13 cellular contexts compared by ENCODE assay signal in the genomic region with DNA sequence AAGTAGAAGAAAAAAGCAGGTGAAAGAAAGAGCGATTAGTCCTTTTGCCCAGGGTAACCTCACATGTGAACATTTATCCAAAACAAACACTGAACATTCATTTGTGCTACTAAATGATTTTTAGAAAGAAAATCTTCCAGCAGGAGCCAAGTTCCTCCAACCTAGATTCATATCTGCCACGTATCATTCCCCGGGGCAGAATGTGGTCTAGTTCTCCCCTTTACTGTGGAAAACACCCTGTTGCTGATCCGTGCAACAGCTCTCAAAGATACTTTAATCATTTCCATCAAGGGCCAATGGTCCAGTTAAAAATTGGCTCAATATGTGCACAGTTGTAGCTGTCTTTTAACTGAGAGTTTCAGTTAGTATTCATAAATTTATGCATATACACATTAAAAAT.
A peak's percentile ranks its signal among the peaks of the same experiment; 100 is the strongest.
DNase-seq lines count a peak whose midpoint lies in the region; ATAC-seq, FAIRE-seq and TF ChIP-seq lines count a peak whose summit lies in the region.
"Had no signal": no experiment of that assay in that cellular context is flagged by ENCODE, and none has a peak within 500 bp of the region (broad histone marks: within the 10 kb centered on the region; RNA-seq: fewer than 3 reads in every experiment).

No MANE protein-coding gene starts in this region.

- intact Hi-C loops in posterior cingulate gyrus (cut with DNase I): no loop called here

- no peak for FAIRE-seq in frontal cortex (lab: Jason Lieb, UNC)
- FAIRE-seq: small intestine had no signal

- no peaks in the 10 kb centered on the region for H3K27me3 ChIP-seq in foreskin keratinocyte
- H3K27me3 ChIP-seq: esophagus squamous epithelium had no signal

- ATAC-seq in foreskin keratinocyte (peak; percentile 70), HG03025 (IDR thresholded peaks at IDR 0.05; ENCODE audit: low FRiP score, unreplicated experiment) (no peak)

- H3K27ac ChIP-seq in foreskin keratinocyte: peak overlapping the region; percentile 43

- TF ChIP-seq CTCF in astrocyte of the cerebellum (IDR thresholded peaks at IDR 0.05; ENCODE audit: low read depth, low read length, missing control alignments): no peak
- TF ChIP-seq CTCF in foreskin keratinocyte (conservative IDR thresholded peaks at IDR 0.05): no peak

- peaks cover 27% of the 10 kb centered on the region for H3K4me1 ChIP-seq in foreskin keratinocyte

- in situ Hi-C loops in astrocyte of the cerebellum (cut with HindIII; ENCODE audit: low sequenced_read_pairs): no loop called here

- no peak overlapping the region for H3K4me3 ChIP-seq in astrocyte of the cerebellum (ENCODE audit: low read depth, low read length)
- H3K4me3 ChIP-seq: esophagus squamous epithelium had no signal

- DNase-seq in AG08395 (ENCODE audit: low spot score): peak; percentile 30
- peak; percentile 97 for DNase-seq in M059J (ENCODE audit: low read depth)
- peak; percentile 70 for DNase-seq in astrocyte of the cerebellum (ENCODE audit: low read depth)
- DNase-seq in foreskin keratinocyte: peak; percentile 50 to 80
- no peak for DNase-seq in frontal cortex (ENCODE audit: low spot score in 2 of 2)
- no peak for DNase-seq in DMS153 treated with DMSO at 0.1 percent for 48 hours (lab: John Stamatoyannopoulos, UW; ENCODE audit: unreplicated experiment)
- no peak for DNase-seq in posterior cingulate gyrus
- DNase-seq: activated naive CD4-positive, alpha-beta T cell; caudate nucleus; DMS 273 treated with DMSO at 0.1 percent for 48 hours; esophagus squamous epithelium; small intestine had no signal

Comparison
In these comparisons a context has a peak if more than half of its experiments do, and no peak if none do; other contexts are left out.
1. DNase-seq: peak in AG08395 (single experiment), M059J (single experiment), astrocyte of the cerebellum (single experiment) and foreskin keratinocyte (2 of 2); none in frontal cortex (0 of 2), DMS153 treated with DMSO at 0.1 percent for 48 hours (single experiment) and posterior cingulate gyrus (0 of 10).